2 cellular contexts compared by ENCODE assay signal in genomic region chr10:71308985-71309384, GRCh38.
A peak's percentile ranks its signal among the peaks of the same experiment; 100 is the strongest.
TF ChIP-seq lines count a peak whose summit lies in the region.

No MANE protein-coding gene starts in this region.

TF ChIP-seq in K562, 482 proteins besides CTCF, POLR2A, EP300 and RAD21:
- TF ChIP-seq GMEB1 (CRISPR knock-in tag; IDR thresholded peaks at IDR 0.05) (no peak), ESRRA (IDR thresholded peaks at IDR 0.05; ENCODE audit: borderline replicate concordance, low read depth) (peak; percentile 26; the same call in 1 of the 2 replicates)

TF ChIP-seq in HepG2, 621 proteins besides CTCF, POLR2A, EP300 and RAD21:
- peak; percentile 55 for TF ChIP-seq ZNF263 (CRISPR knock-in tag; IDR thresholded peaks at IDR 0.05)
- 0 out of 2 replicates have a peak, but pooled peaks have one; percentile 27 for TF ChIP-seq FOSL2 (CRISPR knock-in tag; IDR thresholded peaks at IDR 0.05)
- TF ChIP-seq TARDBP (CRISPR knock-in tag; IDR thresholded peaks at IDR 0.05), result no peak
